ENCODE assay signal across 8 cellular contexts in genomic region chr18:46148810-46149209, GRCh38. TPM values are rescaled to one million over a fixed set of nuclear protein-coding genes. Genes with fewer than 3 reads are reported as not detected.
DNase-seq lines count a peak whose midpoint lies in the region; ATAC-seq and TF ChIP-seq lines count a peak whose summit lies in the region.

No MANE protein-coding gene starts in this region.

- H3K4me1 ChIP-seq in HAP-1 (no peaks in the 10 kb centered on the region), esophagus squamous epithelium (peaks cover 3 to 19% (median 11%) of the 10 kb centered on the region in 3 donors)
- H3K4me1 ChIP-seq in naive thymus-derived CD4-positive, alpha-beta T cell (ENCODE audit: control insufficient read depth in 2 of 2, insufficient read depth in 2 of 2, low read length in 2 of 2) = peaks cover 21 to 43% of the 10 kb centered on the region in 2 donors

- no peak overlapping the region for H3K27ac Mint-ChIP-seq in activated CD4-positive, alpha-beta memory T cell treated with anti-CD3 and anti-CD28 coated beads for 36 hours
- H3K27ac Mint-ChIP-seq in naive thymus-derived CD4-positive, alpha-beta T cell = peak overlapping the region; percentile 9 to 87 (median 75)

- peak; percentile 61 to 77 (median 66) for TF ChIP-seq CTCF in esophagus squamous epithelium (IDR thresholded peaks at IDR 0.05)

- DNase-seq in CMK (ENCODE audit: low read depth) (peak; percentile 17), HAP-1 (ENCODE audit: low spot score in 2 of 2) (peak; percentile 72 to 74), NCI-H526 (lab: John Stamatoyannopoulos, UW) (peak; percentile 38 to 74), esophagus squamous epithelium (lab: John Stamatoyannopoulos, UW) (no peak)
- peak; percentile 54 for DNase-seq in activated CD4-positive, alpha-beta memory T cell treated with anti-CD3 and anti-CD28 coated beads for 36 hours
- DNase-seq in naive thymus-derived CD4-positive, alpha-beta T cell = peak; percentile 14 to 65 (median 51)

- no peak overlapping the region for H3K4me3 ChIP-seq in HAP-1
- H3K4me3 ChIP-seq in esophagus squamous epithelium = no peak overlapping the region
- H3K4me3 ChIP-seq in naive thymus-derived CD4-positive, alpha-beta T cell (ENCODE audit: low read length) = no peak overlapping the region

- no peaks in the 10 kb centered on the region for H3K27me3 Mint-ChIP-seq in activated CD4-positive, alpha-beta memory T cell treated with anti-CD3 and anti-CD28 coated beads for 36 hours
- H3K27me3 Mint-ChIP-seq in naive thymus-derived CD4-positive, alpha-beta T cell = peaks cover 0 to 3% (median 0%) of the 10 kb centered on the region in 5 donors

- no peak for TF ChIP-seq POLR2A in esophagus squamous epithelium (IDR thresholded peaks at IDR 0.05)

- no peaks in the 10 kb centered on the region for H3K9me3 Mint-ChIP-seq in activated CD4-positive, alpha-beta memory T cell treated with anti-CD3 and anti-CD28 coated beads for 36 hours
- peaks cover 0 to 2% (median 0%) of the 10 kb centered on the region in 11 donors for H3K9me3 Mint-ChIP-seq in naive thymus-derived CD4-positive, alpha-beta T cell

- POLR2A ChIA-PET in activated CD4-positive, alpha-beta memory T cell treated with anti-CD3 and anti-CD28 coated beads for 36 hours (lab: Charles Lee) = no interaction called here
- POLR2A ChIA-PET in naive thymus-derived CD4-positive, alpha-beta T cell (lab: Charles Lee) = interaction anchor here (1.0 kb wide), 1 partner anchor 25 kb away, joined by 4 read pairs; a partner anchor contains a TSS

- no peaks in the 10 kb centered on the region for H3K36me3 Mint-ChIP-seq in activated CD4-positive, alpha-beta memory T cell treated with anti-CD3 and anti-CD28 coated beads for 36 hours
- H3K36me3 Mint-ChIP-seq in naive thymus-derived CD4-positive, alpha-beta T cell = peaks cover 0 to 6% (median 0%) of the 10 kb centered on the region in 5 donors

- ATAC-seq in naive thymus-derived CD4-positive, alpha-beta T cell = peak; percentile 70
- ATAC-seq in HG02759 (IDR thresholded peaks at IDR 0.05; ENCODE audit: unreplicated experiment) (no peak), HG03565 (IDR thresholded peaks at IDR 0.05; ENCODE audit: unreplicated experiment) (no peak)

- CTCF ChIA-PET in activated CD4-positive, alpha-beta memory T cell treated with anti-CD3 and anti-CD28 coated beads for 36 hours (lab: Charles Lee) = interaction anchor here (0.7 to 7.9 kb wide), 27 partner anchors 9 to 510 kb away, joined by 3 to 135 read pairs (median 5); partner anchors contain the start of gene LOXHD1
- CTCF ChIA-PET in naive thymus-derived CD4-positive, alpha-beta T cell (lab: Charles Lee) = interaction anchor here (0.6 to 5.3 kb wide), 16 partner anchors 9 to 766 kb away, joined by 3 to 41 read pairs (median 6); partner anchors contain the start of gene LOXHD1

- H3K27ac ChIP-seq in esophagus squamous epithelium = no peak overlapping the region
- H3K27ac ChIP-seq in naive thymus-derived CD4-positive, alpha-beta T cell (ENCODE audit: low read depth, low read length) = no peak overlapping the region

- intact Hi-C loops in activated CD4-positive, alpha-beta memory T cell treated with anti-CD3 and anti-CD28 coated beads for 36 hours (cut with micrococcal nuclease) = loop anchor here (1.0 kb wide), 3 partner anchors 64 to 509 kb away; no protein-coding TSS in a partner anchor
- intact Hi-C loops in esophagus squamous epithelium (cut with DNase I) = no loop called here
- intact Hi-C loops in naive thymus-derived CD4-positive, alpha-beta T cell (cut with micrococcal nuclease) = loop anchor here (1.0 kb wide), 5 partner anchors 24 to 509 kb away; no protein-coding TSS in a partner anchor

- H3K9me3 ChIP-seq in HAP-1 (no peaks in the 10 kb centered on the region), esophagus squamous epithelium (no peaks in the 10 kb centered on the region)
- no peaks in the 10 kb centered on the region for H3K9me3 ChIP-seq in naive thymus-derived CD4-positive, alpha-beta T cell (ENCODE audit: control insufficient read depth in 2 of 3, low read length in 3 of 3)

- H3K27me3 ChIP-seq in HAP-1 (ENCODE audit: low read depth) = no peaks in the 10 kb centered on the region
- H3K27me3 ChIP-seq in esophagus squamous epithelium = no peaks in the 10 kb centered on the region
- H3K27me3 ChIP-seq in naive thymus-derived CD4-positive, alpha-beta T cell (ENCODE audit: control insufficient read depth in 2 of 2, insufficient read depth in 2 of 2, low read length in 2 of 2) = no peaks in the 10 kb centered on the region

- in situ Hi-C loops in HAP-1 (cut with MboI; ENCODE audit: low sequenced_read_pairs) = loop anchor here (5.0 to 10.0 kb wide), 2 partner anchors 336 to 508 kb away; partner anchors contain the start of gene LOXHD1

- no peaks in the 10 kb centered on the region for H3K36me3 ChIP-seq in HAP-1 (replicated peaks)
- no peaks in the 10 kb centered on the region for H3K36me3 ChIP-seq in esophagus squamous epithelium
- H3K36me3 ChIP-seq in naive thymus-derived CD4-positive, alpha-beta T cell (ENCODE audit: control insufficient read depth in 2 of 3, insufficient read depth in 3 of 3, low read length in 3 of 3) = no peaks in the 10 kb centered on the region

- no peak overlapping the region for H3K4me3 Mint-ChIP-seq in activated CD4-positive, alpha-beta memory T cell treated with anti-CD3 and anti-CD28 coated beads for 36 hours
- H3K4me3 Mint-ChIP-seq in naive thymus-derived CD4-positive, alpha-beta T cell = peak overlapping the region in 6 of 10 donors; percentile 5 to 39 (median 28)

- WGBS in esophagus squamous epithelium, 2 donors = 0% methylated on average over 2 of the region's 2 CpGs

- H3K4me1 Mint-ChIP-seq in activated CD4-positive, alpha-beta memory T cell treated with anti-CD3 and anti-CD28 coated beads for 36 hours (ENCODE audit: low read depth) = peaks cover 32% of the 10 kb centered on the region
- H3K4me1 Mint-ChIP-seq in naive thymus-derived CD4-positive, alpha-beta T cell = peaks cover 9 to 48% (median 45%) of the 10 kb centered on the region in 7 donors

RNA-seq across cellular contexts. Expression of gene HAUS1, which starts 44.6 kb away (rescaled TPM):
- total RNA-seq in activated CD4-positive, alpha-beta memory T cell treated with anti-CD3 and anti-CD28 coated beads for 36 hours = 10 to 100 TPM; 57.4 to 65.5 TPM
- 10 to 100 TPM; 21.1 to 57.3 (median 26.7) TPM for total RNA-seq in esophagus squamous epithelium
- 10 to 100 TPM; 10.4 to 47.2 (median 15.2) TPM for total RNA-seq in naive thymus-derived CD4-positive, alpha-beta T cell
- 10 to 100 TPM; 30.0 to 42.7 TPM for polyA plus RNA-seq in naive thymus-derived CD4-positive, alpha-beta T cell

RNA-seq across cellular contexts. Expression of gene ATP5F1A, which starts 50.7 kb away (rescaled TPM):
- 100 to 1,000 TPM; 442 to 447 TPM for total RNA-seq in activated CD4-positive, alpha-beta memory T cell treated with anti-CD3 and anti-CD28 coated beads for 36 hours
- total RNA-seq in esophagus squamous epithelium = 100 to 1,000 TPM; 404 to 773 (median 503) TPM
- total RNA-seq in naive thymus-derived CD4-positive, alpha-beta T cell = 100 to 1,000 TPM; 181 to 311 (median 212) TPM
- 100 to 1,000 TPM; 484 to 541 TPM for polyA plus RNA-seq in naive thymus-derived CD4-positive, alpha-beta T cell
